Comparison of ENCODE assay signal across 11 cellular contexts in genomic region chr11:69445131-69445470, GRCh38. TPM values are rescaled to one million over a fixed set of nuclear protein-coding genes. Genes with fewer than 3 reads are reported as not detected.
DNase-seq lines count a peak whose midpoint lies in the region; ATAC-seq and TF ChIP-seq lines count a peak whose summit lies in the region.
"Had no signal": no experiment of that assay in that cellular context is flagged by ENCODE, and none has a peak within 500 bp of the region (broad histone marks: within the 10 kb centered on the region; RNA-seq: fewer than 3 reads in every experiment).

No MANE protein-coding gene starts in this region.

- peaks cover 14 to 27% of the 10 kb centered on the region in 2 donors for H3K27me3 Mint-ChIP-seq in CD8-positive, alpha-beta memory T cell

- no peaks in the 10 kb centered on the region for H3K9me3 ChIP-seq in CD8-positive, alpha-beta memory T cell (ENCODE audit: low read length)
- H3K9me3 ChIP-seq in Peyer's patch (no peaks in the 10 kb centered on the region), right cardiac atrium (ENCODE audit: control insufficient read depth, low read length) (no peaks in the 10 kb centered on the region), skeletal muscle satellite cell (replicated peaks; ENCODE audit: low read length) (no peaks in the 10 kb centered on the region)

- no peaks in the 10 kb centered on the region for H3K27me3 ChIP-seq in CD8-positive, alpha-beta memory T cell (ENCODE audit: insufficient read depth, low read length, poor library complexity, severe bottlenecking)
- H3K27me3 ChIP-seq in Peyer's patch (no peaks in the 10 kb centered on the region), right cardiac atrium (ENCODE audit: control insufficient read depth, insufficient read depth) (no peaks in the 10 kb centered on the region), skeletal muscle satellite cell (ENCODE audit: control insufficient read depth, insufficient read depth, low read length) (no peaks in the 10 kb centered on the region)

- intact Hi-C loops in right cardiac atrium (cut with DNase I), result loop anchor here (10.0 kb wide), 2 partner anchors 150 to 190 kb away; partner anchors contain the start of gene MYEOV (in 3 of the 4)

- DNase-seq in CD8-positive, alpha-beta memory T cell, result peak in 1 of 5 donors; percentile 41
- no peak for DNase-seq in Peyer's patch
- peak in 1 of 3 donors; percentile 79 for DNase-seq in right cardiac atrium
- DNase-seq in iPS-NIHi11 (ENCODE audit: low spot score), result no peak
- DNase-seq in NCI-H2196 treated with DMSO at 0.1 percent for 48 hours (lab: John Stamatoyannopoulos, UW; ENCODE audit: unreplicated experiment), result no peak
- DNase-seq: CD8-positive, alpha-beta T cell; glutamatergic neuron had no signal

- POLR2A ChIA-PET in CD8-positive, alpha-beta memory T cell (lab: Charles Lee), result no interaction called here

- no peak overlapping the region for H3K4me3 ChIP-seq in CD8-positive, alpha-beta memory T cell (ENCODE audit: low read length)
- no peak overlapping the region for H3K4me3 ChIP-seq in Peyer's patch
- H3K4me3 ChIP-seq in right cardiac atrium (ENCODE audit: low read length), result no peak overlapping the region
- H3K4me3 ChIP-seq in skeletal muscle satellite cell (ENCODE audit: low read length), result peak overlapping the region; percentile 53

- peaks cover 0 to 12% (median 5%) of the 10 kb centered on the region in 3 donors for H3K4me1 Mint-ChIP-seq in CD8-positive, alpha-beta memory T cell

- peaks cover 6% of the 10 kb centered on the region for H3K4me1 ChIP-seq in CD8-positive, alpha-beta memory T cell (ENCODE audit: insufficient read depth, low read length)
- H3K4me1 ChIP-seq in Peyer's patch (peaks cover 0 to 29% (median 6%) of the 10 kb centered on the region in 4 donors), right cardiac atrium (ENCODE audit: control insufficient read depth, insufficient read depth, low read length) (peaks cover 5% of the 10 kb centered on the region), skeletal muscle satellite cell (ENCODE audit: control insufficient read depth, insufficient read depth, low read length) (peaks cover 64% of the 10 kb centered on the region)

- H3K36me3 Mint-ChIP-seq in CD8-positive, alpha-beta memory T cell, result no peaks in the 10 kb centered on the region
- H3K36me3 Mint-ChIP-seq: CD8-positive, alpha-beta T cell had no signal

- H3K9me3 Mint-ChIP-seq in CD8-positive, alpha-beta memory T cell, result no peaks in the 10 kb centered on the region
- H3K9me3 Mint-ChIP-seq: CD8-positive, alpha-beta T cell; T-helper 2 cell treated with Interferon-gamma antibody and Interleukin-4, amounts not matched to agents 5 μg/mL and 100 μg/mL, for 36 hours had no signal

- H3K4me2 ChIP-seq in skeletal muscle satellite cell (ENCODE audit: low read length), result peak overlapping the region; percentile 83

- peak overlapping the region; percentile 91 for H3K9ac ChIP-seq in skeletal muscle satellite cell (ENCODE audit: low read depth, low read length)

- no peaks in the 10 kb centered on the region for H3K36me3 ChIP-seq in CD8-positive, alpha-beta memory T cell (ENCODE audit: insufficient read depth, low read length)
- H3K36me3 ChIP-seq in Peyer's patch, result no peaks in the 10 kb centered on the region
- no peaks in the 10 kb centered on the region for H3K36me3 ChIP-seq in skeletal muscle satellite cell (ENCODE audit: insufficient read depth, low read length)

- H3K4me3 Mint-ChIP-seq in CD8-positive, alpha-beta memory T cell, result peak overlapping the region in 1 of 7 donors; percentile 21
- H3K4me3 Mint-ChIP-seq: CD8-positive, alpha-beta T cell; T-helper 2 cell treated with Interferon-gamma antibody and Interleukin-4, amounts not matched to agents 5 μg/mL and 100 μg/mL, for 36 hours had no signal

- WGBS in right cardiac atrium, result 71% methylated on average over 11 of the region's 11 CpGs

- ATAC-seq in right cardiac atrium (no peak), GM19023 (IDR thresholded peaks at IDR 0.05; ENCODE audit: unreplicated experiment) (no peak), GM18907 (IDR thresholded peaks at IDR 0.05; ENCODE audit: unreplicated experiment) (no peak)
- ATAC-seq: CD8-positive, alpha-beta T cell had no signal

- CTCF ChIA-PET in CD8-positive, alpha-beta memory T cell (lab: Charles Lee), result no interaction called here

- no peak for TF ChIP-seq CTCF in Peyer's patch (IDR thresholded peaks at IDR 0.05)

- H3K27ac Mint-ChIP-seq in CD8-positive, alpha-beta memory T cell, result no peak overlapping the region
- H3K27ac Mint-ChIP-seq: CD8-positive, alpha-beta T cell; T-helper 2 cell treated with Interferon-gamma antibody and Interleukin-4, amounts not matched to agents 5 μg/mL and 100 μg/mL, for 36 hours had no signal

- TF ChIP-seq POLR2A in Peyer's patch (IDR thresholded peaks at IDR 0.05), result no peak

- peak overlapping the region; percentile 59 for H3K27ac ChIP-seq in CD8-positive, alpha-beta memory T cell (ENCODE audit: low read depth, low read length)
- H3K27ac ChIP-seq in Peyer's patch (peak overlapping the region in 3 of 4 donors; percentile 26 to 78 (median 31)), right cardiac atrium (ENCODE audit: low read length) (peak overlapping the region; percentile 36)

RNA-seq across cellular contexts. Expression of gene LINC01488, which starts 36.4 kb away (rescaled TPM):
- not detected for total RNA-seq in CD8-positive, alpha-beta memory T cell
- polyA plus RNA-seq in CD8-positive, alpha-beta memory T cell, result not detected
- total RNA-seq in Peyer's patch (not detected), right cardiac atrium (under 1 TPM in 2 of 4 donors, not detected in 2; 0.14 to 0.17 TPM)
- polyA plus RNA-seq in right cardiac atrium, result 0.16 TPM
- total RNA-seq in skeletal muscle satellite cell (2012; rRNA removed), result not detected in 2 replicates
- total RNA-seq: CD8-positive, alpha-beta T cell had no signal
